Comparison of ENCODE assay signal across 8 cellular contexts in genomic region chr19:3655402-3656072, GRCh38. TPM values are rescaled to one million over a fixed set of nuclear protein-coding genes. Genes with fewer than 3 reads are reported as not detected.
A peak's percentile ranks its signal among the peaks of the same experiment; 100 is the strongest.
DNase-seq lines count a peak whose midpoint lies in the region; ATAC-seq, FAIRE-seq and TF ChIP-seq lines count a peak whose summit lies in the region.

No MANE protein-coding gene starts in this region.

- 91% methylated on average over 23 of the region's 25 CpGs; no CpG with 5 or more reads in 1 of the 2 experiments for WGBS in H1 (ENCODE audit: extremely low coverage in 1 of 2, insufficient coverage in 1 of 2, insufficient read length in 1 of 2, insufficient replicate concordance in 2 of 2, low coverage in 1 of 2, low lambda C conversion rate in 2 of 2, missing lambda C conversion rate in 1 of 2), 2 experiments
- 70 to 89% (median 72%) methylated on average over 14 to 25 of the region's 25 CpGs for WGBS in ovary, 3 donors

- no peak overlapping the region for H2AFZ ChIP-seq in H1 (ENCODE audit: low read length)

- no peak overlapping the region for H3K4me2 ChIP-seq in H1 (ENCODE audit: insufficient read depth in 1 of 2, low read depth in 2 of 2, low read length in 2 of 2)

- intact Hi-C loops in ovary (cut with DNase I) (no loop called here), lower lobe of right lung (cut with DNase I) (no loop called here)

- H4K20me1 ChIP-seq in H1 (replicated peaks in 1 of 2; ENCODE audit: control insufficient read depth in 1 of 2, insufficient read depth in 2 of 2, low read length in 2 of 2): peaks cover 0 to 16% of the 10 kb centered on the region in 2 experiments

- no peak overlapping the region for H2BK5ac ChIP-seq in H1 (ENCODE audit: low read depth, low read length)

- TF ChIP-seq EP300 in H1 (IDR thresholded peaks at IDR 0.05; ENCODE audit: borderline replicate concordance in 1 of 2, low read depth in 2 of 2, low read length in 2 of 2) (no peak), ovary (IDR thresholded peaks at IDR 0.05) (no peak)

- POLR2A ChIA-PET in H1 (lab: Charles Lee; ENCODE audit: partially characterized antibody): interaction anchor here (0.6 to 0.7 kb wide), 2 partner anchors 10 to 12 kb away, joined by 3 read pairs; no protein-coding TSS in a partner anchor

- ATAC-seq in lower lobe of right lung: no peak

- peak; percentile 74 for DNase-seq in D721Med (ENCODE audit: insufficient read length, low spot score)
- DNase-seq in NCI-H226: peak; percentile 94
- no peak for DNase-seq in H1 (ENCODE audit: low read depth in 1 of 2, low spot score in 2 of 2)
- peak in 3 of 5 donors; percentile 63 to 74 (median 67) for DNase-seq in ovary
- no peak for DNase-seq in lower lobe of right lung
- no peak for DNase-seq in NCI-H1105 (lab: John Stamatoyannopoulos, UW)
- DNase-seq in activated CD8-positive, alpha-beta memory T cell treated with anti-CD3 and anti-CD28 coated beads for 24 hours: no peak
- DNase-seq in GF-D8 (lab: John Stamatoyannopoulos, UW): no peak

- H3K27me3 ChIP-seq in H1 (replicated peaks in 1 of 4; ENCODE audit: control insufficient read depth in 3 of 4, extremely low read depth in 1 of 4, insufficient read depth in 3 of 4, low read length in 3 of 4) (no peaks in the 10 kb centered on the region), ovary (no peaks in the 10 kb centered on the region), lower lobe of right lung (ENCODE audit: low read depth) (no peaks in the 10 kb centered on the region)

- H3K9me3 ChIP-seq in H1 (ENCODE audit: insufficient read depth in 2 of 2, low read depth in 1 of 2, low read length in 1 of 2): no peaks in the 10 kb centered on the region
- H3K9me3 ChIP-seq in ovary: no peaks in the 10 kb centered on the region
- no peaks in the 10 kb centered on the region for H3K9me3 ChIP-seq in lower lobe of right lung

- no peak overlapping the region for H2BK12ac ChIP-seq in H1 (ENCODE audit: low read depth, low read length)

- H3K4me1 ChIP-seq in H1 (replicated peaks in 1 of 4; ENCODE audit: control insufficient read depth in 3 of 4, insufficient read depth in 4 of 4, low read length in 3 of 4) (no peaks in the 10 kb centered on the region), ovary (ENCODE audit: insufficient read depth) (no peaks in the 10 kb centered on the region), lower lobe of right lung (no peaks in the 10 kb centered on the region)

- no peak overlapping the region for H2BK20ac ChIP-seq in H1 (ENCODE audit: low read length)

- H2BK15ac ChIP-seq in H1 (ENCODE audit: low read length): no peak overlapping the region

- H3K27ac ChIP-seq in H1 (ENCODE audit: low read depth, low read length): no peak overlapping the region
- H3K27ac ChIP-seq in ovary: no peak overlapping the region
- H3K27ac ChIP-seq in lower lobe of right lung: no peak overlapping the region

- no peak overlapping the region for H4K91ac ChIP-seq in H1 (replicated peaks; ENCODE audit: insufficient read length, low read length)

- CTCF ChIA-PET in H1 (lab: Charles Lee; ENCODE audit: partially characterized antibody): interaction anchor here (1.0 to 3.9 kb wide), 12 partner anchors 11 to 445 kb away, joined by 3 to 25 read pairs (median 4); partner anchors contain the start of gene GIPC3

- TF ChIP-seq RAD21 in H1 (IDR thresholded peaks at IDR 0.05 in 1 of 2, conservative IDR thresholded peaks at IDR 0.05 in 1 of 2; ENCODE audit: low read depth in 2 of 2, low read length in 2 of 2): no peak

- peak overlapping the region; percentile 25; the same call in 1 of the 2 replicates for H4K8ac ChIP-seq in H1 (ENCODE audit: extremely low read depth, insufficient read depth, low read length)

- H3K79me1 ChIP-seq in H1 (ENCODE audit: low read depth, low read length): no peaks in the 10 kb centered on the region

- no peaks in the 10 kb centered on the region for H3K23me2 ChIP-seq in H1 (ENCODE audit: low read depth, low read length)

- H3K4me3 ChIP-seq in H1 (ENCODE audit: extremely low read depth in 1 of 4, insufficient read depth in 2 of 4, low read depth in 3 of 4, low read length in 4 of 4) (no peak overlapping the region), ovary (no peak overlapping the region), lower lobe of right lung (no peak overlapping the region)

- H3K36me3 ChIP-seq in H1 (ENCODE audit: control insufficient read depth in 2 of 4, insufficient read depth in 4 of 4, low read length in 3 of 4) (peaks cover 0 to 25% (median 8%) of the 10 kb centered on the region in 4 experiments; a peak in 5 of 8 replicates), ovary (no peaks in the 10 kb centered on the region), lower lobe of right lung (peaks cover 93% of the 10 kb centered on the region)

- H3K9ac ChIP-seq in H1 (replicated peaks in 1 of 4; ENCODE audit: extremely low read depth in 1 of 4, low read depth in 3 of 4, low read length in 3 of 4): no peak overlapping the region

- no peak for FAIRE-seq in D721Med (lab: Jason Lieb, UNC)
- no peak for FAIRE-seq in H1 (lab: Jason Lieb, UNC)

- H3K18ac ChIP-seq in H1 (ENCODE audit: extremely low read depth, low read length): no peak overlapping the region

- H3K4ac ChIP-seq in H1 (replicated peaks; ENCODE audit: insufficient read length, low read depth, low read length): no peak overlapping the region

- H4K5ac ChIP-seq in H1 (ENCODE audit: insufficient read length, low read depth, low read length): no peak overlapping the region

- no peak overlapping the region for H3K14ac ChIP-seq in H1 (ENCODE audit: insufficient read length)

- H2AK5ac ChIP-seq in H1 (ENCODE audit: low read depth, low read length): no peak overlapping the region

- no peak overlapping the region for H3K56ac ChIP-seq in H1 (replicated peaks; ENCODE audit: insufficient read length, low read depth, low read length)

- H2BK120ac ChIP-seq in H1 (replicated peaks; ENCODE audit: low read depth, low read length): no peak overlapping the region

- no peak overlapping the region for H3K23ac ChIP-seq in H1 (ENCODE audit: insufficient read length)

- TF ChIP-seq POLR2A in H1 (IDR thresholded peaks at IDR 0.05; ENCODE audit: control extremely low read depth in 1 of 2, low read depth in 2 of 2, low read length in 2 of 2): no peak
- no peak for TF ChIP-seq POLR2A in ovary (IDR thresholded peaks at IDR 0.05)

- no peak for TF ChIP-seq CTCF in D721Med (IDR thresholded peaks at IDR 0.05; ENCODE audit: insufficient read depth, missing control alignments)
- no peak for TF ChIP-seq CTCF in H1 (IDR thresholded peaks at IDR 0.05; ENCODE audit: control extremely low read depth in 1 of 3, insufficient read depth in 1 of 3, low read depth in 1 of 3, low read length in 3 of 3)
- TF ChIP-seq CTCF in ovary (IDR thresholded peaks at IDR 0.05): no peak
- no peak for TF ChIP-seq CTCF in lower lobe of right lung (IDR thresholded peaks at IDR 0.05)

- H3K79me2 ChIP-seq in H1 (ENCODE audit: control insufficient read depth in 1 of 2, insufficient read depth in 2 of 2, low read length in 2 of 2): no peaks in the 10 kb centered on the region

RNA-seq across cellular contexts. Expression of gene CACTIN, which starts 28.9 kb away (rescaled TPM):
- 29.9 and 36.2 TPM in 2 replicates for total RNA-seq in H1 (2021; fragmentation: NEBNext Ultra II Directional; extraction: Animal tissue kit (Norgen Biotek cat#: 25700))
- 25.8 and 44.1 TPM in 2 replicates for polyA plus RNA-seq in H1 (2011; rRNA removed)
- 33.5 TPM for polyA plus RNA-seq in H1 (2011; cell fraction: cytosol; rRNA removed)
- polyA plus RNA-seq in H1 (2011; cell fraction: nucleus; rRNA removed): 65.4 TPM
- 15.6 to 34.3 TPM (median 26.9 TPM) in 4 replicates for polyA plus RNA-seq in H1 (2012, experiment 1 of 2)
- polyA plus RNA-seq in H1 (2012, experiment 2 of 2): 19.2 TPM
- polyA plus RNA-seq in H1 (2013, experiment 1 of 2): 28.0 TPM
- 26.4 TPM for polyA plus RNA-seq in H1 (2013, experiment 2 of 2)
- polyA minus RNA-seq in H1 (2011; rRNA and poly(A)+ RNA removed): 7.5 and 9.4 TPM in 2 replicates
- polyA minus RNA-seq in H1 (2011; cell fraction: cytosol; rRNA and poly(A)+ RNA removed): 17.5 TPM
- 16.0 TPM for polyA minus RNA-seq in H1 (2011; cell fraction: nucleus; rRNA and poly(A)+ RNA removed)
- total RNA-seq in ovary: 10 to 100 TPM; 19.2 to 39.1 (median 34.3) TPM
- polyA plus RNA-seq in ovary: 10 to 100 TPM in 1 of 2 donors, 1 to 10 TPM in 1; 2.7 to 28.8 TPM
- total RNA-seq in lower lobe of right lung: 20.3 TPM

RNA-seq across cellular contexts. Expression of gene PIP5K1C, which starts 44.7 kb away (rescaled TPM):
- total RNA-seq in H1 (2021; fragmentation: NEBNext Ultra II Directional; extraction: Animal tissue kit (Norgen Biotek cat#: 25700)): 31.3 and 32.9 TPM in 2 replicates
- polyA plus RNA-seq in H1 (2011; rRNA removed): 10.6 and 20.4 TPM in 2 replicates
- 7.1 TPM for polyA plus RNA-seq in H1 (2011; cell fraction: cytosol; rRNA removed)
- polyA plus RNA-seq in H1 (2011; cell fraction: nucleus; rRNA removed): 30.2 TPM
- polyA plus RNA-seq in H1 (2012, experiment 1 of 2): 18.6 to 28.3 TPM (median 25.8 TPM) in 4 replicates
- 19.0 TPM for polyA plus RNA-seq in H1 (2012, experiment 2 of 2)
- polyA plus RNA-seq in H1 (2013, experiment 1 of 2): 19.7 TPM
- polyA plus RNA-seq in H1 (2013, experiment 2 of 2): 18.8 TPM
- polyA minus RNA-seq in H1 (2011; rRNA and poly(A)+ RNA removed): 21.0 and 23.7 TPM in 2 replicates
- polyA minus RNA-seq in H1 (2011; cell fraction: cytosol; rRNA and poly(A)+ RNA removed): 19.8 TPM
- polyA minus RNA-seq in H1 (2011; cell fraction: nucleus; rRNA and poly(A)+ RNA removed): 19.9 TPM
- total RNA-seq in ovary: 10 to 100 TPM; 11.3 to 41.7 (median 32.9) TPM
- polyA plus RNA-seq in ovary: 10 to 100 TPM in 1 of 2 donors, 1 to 10 TPM in 1; 6.0 to 23.3 TPM
- total RNA-seq in lower lobe of right lung: 43.6 TPM

RNA-seq across cellular contexts. Expression of gene TBXA2R, which starts 48.9 kb away (rescaled TPM):
- 0.50 and 0.75 TPM in 2 replicates for total RNA-seq in H1 (2021; fragmentation: NEBNext Ultra II Directional; extraction: Animal tissue kit (Norgen Biotek cat#: 25700))
- polyA plus RNA-seq in H1 (2011; rRNA removed) (0.39 and 0.80 TPM in 2 replicates), ovary (1 to 10 TPM; 1.3 to 1.5 TPM)
- polyA plus RNA-seq in H1 (2011; cell fraction: cytosol; rRNA removed): 0.31 TPM
- polyA plus RNA-seq in H1 (2011; cell fraction: nucleus; rRNA removed): 0.20 TPM
- polyA plus RNA-seq in H1 (2012, experiment 1 of 2): 0.22 to 0.59 TPM (median 0.48 TPM) in 4 replicates
- 0.39 TPM for polyA plus RNA-seq in H1 (2012, experiment 2 of 2)
- polyA plus RNA-seq in H1 (2013, experiment 1 of 2): 0.97 TPM
- polyA plus RNA-seq in H1 (2013, experiment 2 of 2): 1.2 TPM
- polyA minus RNA-seq in H1 (2011; rRNA and poly(A)+ RNA removed): 0.10 and 0.22 TPM in 2 replicates
- polyA minus RNA-seq in H1 (2011; cell fraction: cytosol; rRNA and poly(A)+ RNA removed): not detected
- 0.40 TPM for polyA minus RNA-seq in H1 (2011; cell fraction: nucleus; rRNA and poly(A)+ RNA removed)
- total RNA-seq in ovary (1 to 10 TPM; 1.1 to 3.7 (median 1.8) TPM), lower lobe of right lung (4.9 TPM)

RNA-seq across cellular contexts. Expression of gene TJP3, which starts 52.6 kb away (rescaled TPM):
- 24.6 and 26.1 TPM in 2 replicates for total RNA-seq in H1 (2021; fragmentation: NEBNext Ultra II Directional; extraction: Animal tissue kit (Norgen Biotek cat#: 25700))
- polyA plus RNA-seq in H1 (2011; rRNA removed): 17.1 and 30.2 TPM in 2 replicates
- polyA plus RNA-seq in H1 (2011; cell fraction: cytosol; rRNA removed): 22.0 TPM
- polyA plus RNA-seq in H1 (2011; cell fraction: nucleus; rRNA removed): 41.8 TPM
- 29.8 to 44.6 TPM (median 40.4 TPM) in 4 replicates for polyA plus RNA-seq in H1 (2012, experiment 1 of 2)
- polyA plus RNA-seq in H1 (2012, experiment 2 of 2): 36.2 TPM
- polyA plus RNA-seq in H1 (2013, experiment 1 of 2): 37.5 TPM
- 30.4 TPM for polyA plus RNA-seq in H1 (2013, experiment 2 of 2)
- polyA minus RNA-seq in H1 (2011; rRNA and poly(A)+ RNA removed): 9.9 and 14.4 TPM in 2 replicates
- polyA minus RNA-seq in H1 (2011; cell fraction: cytosol; rRNA and poly(A)+ RNA removed): 18.3 TPM
- polyA minus RNA-seq in H1 (2011; cell fraction: nucleus; rRNA and poly(A)+ RNA removed): 12.6 TPM
- total RNA-seq in ovary: 10 to 100 TPM in 1 of 7 donors, 1 to 10 TPM in 3, under 1 TPM in 2, not detected in 1; 0.18 to 24.4 (median 3.0) TPM
- under 1 TPM in 1 of 2 donors, not detected in 1; 0.46 TPM for polyA plus RNA-seq in ovary
- 34.4 TPM for total RNA-seq in lower lobe of right lung

Comparison
In these comparisons a context has a peak if more than half of its experiments do, and no peak if none do; other contexts are left out.
1. DNase-seq: peak in D721Med (single experiment), NCI-H226 (single experiment) and ovary (3 of 5); none in H1 (0 of 2), lower lobe of right lung (single experiment), NCI-H1105 (single experiment), activated CD8-positive, alpha-beta memory T cell treated with anti-CD3 and anti-CD28 coated beads for 24 hours (single experiment) and GF-D8 (single experiment).